ENCODE assay signal across 8 cellular contexts in genomic region chr4:88697113-88697512, GRCh38. TPM values are rescaled to one million over a fixed set of nuclear protein-coding genes. Genes with fewer than 3 reads are reported as not detected.
A peak's percentile ranks its signal among the peaks of the same experiment; 100 is the strongest.
DNase-seq lines count a peak whose midpoint lies in the region; ATAC-seq and TF ChIP-seq lines count a peak whose summit lies in the region.

No MANE protein-coding gene starts in this region.

- H3K9me2 ChIP-seq in hepatocyte (replicated peaks; ENCODE audit: insufficient read depth) = no peaks in the 10 kb centered on the region

- H3K9me3 Mint-ChIP-seq in activated naive CD8-positive, alpha-beta T cell treated with anti-CD3 and anti-CD28 coated beads, Interleukin-2, amount 50 U/mL, for 24 hours = no peaks in the 10 kb centered on the region

- peak; percentile 29 for ATAC-seq in activated naive CD8-positive, alpha-beta T cell treated with anti-CD3 and anti-CD28 coated beads, Interleukin-2, amount 50 U/mL, for 24 hours
- peak; percentile 43 to 47 for ATAC-seq in gastrocnemius medialis

- WGBS in hepatocyte (ENCODE audit: low lambda C conversion rate, missing lambda C conversion rate) = 47% methylated on average over 17 of the region's 17 CpGs

- H3K4me2 ChIP-seq in hepatocyte = peak overlapping the region; percentile 80

- H3K4me3 Mint-ChIP-seq in activated naive CD8-positive, alpha-beta T cell treated with anti-CD3 and anti-CD28 coated beads, Interleukin-2, amount 50 U/mL, for 24 hours = peak overlapping the region; percentile 80

- H3K27me3 ChIP-seq in hepatocyte = no peaks in the 10 kb centered on the region
- H3K27me3 ChIP-seq in gastrocnemius medialis = no peaks in the 10 kb centered on the region

- H4K20me1 ChIP-seq in hepatocyte (ENCODE audit: insufficient read depth, poor library complexity, severe bottlenecking) = no peaks in the 10 kb centered on the region

- peak overlapping the region; percentile 71 for H2AFZ ChIP-seq in hepatocyte

- H3K4me3 ChIP-seq in AG10803 (ENCODE audit: low read length) = peak overlapping the region; percentile 74
- H3K4me3 ChIP-seq in hepatocyte = peak overlapping the region; percentile 40
- peak overlapping the region; percentile 61 to 84 (median 72) for H3K4me3 ChIP-seq in gastrocnemius medialis

- TF ChIP-seq POLR2A in gastrocnemius medialis (IDR thresholded peaks at IDR 0.05) = no peak

- no peaks in the 10 kb centered on the region for H3K9me3 ChIP-seq in hepatocyte (ENCODE audit: low read depth)
- H3K9me3 ChIP-seq in gastrocnemius medialis = no peaks in the 10 kb centered on the region

- H3K27ac ChIP-seq in hepatocyte (no peak overlapping the region), gastrocnemius medialis (peak overlapping the region; percentile 75 to 82 (median 79))

- TF ChIP-seq CTCF in AG10803 (conservative IDR thresholded peaks at IDR 0.05; ENCODE audit: low read length) (no peak), hepatocyte (IDR thresholded peaks at IDR 0.05; ENCODE audit: poor library complexity) (no peak), gastrocnemius medialis (IDR thresholded peaks at IDR 0.05 in 4 of 5, conservative IDR thresholded peaks at IDR 0.05 in 1 of 5) (no peak)

- DNase-seq in AG10803 (ENCODE audit: low read depth) (peak; percentile 32), KBM-7 (peak; percentile 29), hepatocyte (ENCODE audit: low spot score) (no peak), gastrocnemius medialis (peak in 1 of 2 donors; percentile 23), HuH-7 (ENCODE audit: low spot score) (no peak), LoVo (ENCODE audit: low spot score) (no peak), OCI-M1 (lab: John Stamatoyannopoulos, UW) (no peak)
- DNase-seq in activated naive CD8-positive, alpha-beta T cell treated with anti-CD3 and anti-CD28 coated beads, Interleukin-2, amount 50 U/mL, for 24 hours = peak; percentile 17

- H3K4me1 ChIP-seq in hepatocyte (ENCODE audit: insufficient read depth) = no peaks in the 10 kb centered on the region
- peaks cover 0 to 10% of the 10 kb centered on the region in 2 donors for H3K4me1 ChIP-seq in gastrocnemius medialis

- peak overlapping the region; percentile 71 for H3K27ac Mint-ChIP-seq in activated naive CD8-positive, alpha-beta T cell treated with anti-CD3 and anti-CD28 coated beads, Interleukin-2, amount 50 U/mL, for 24 hours

- no peaks in the 10 kb centered on the region for H3K79me2 ChIP-seq in hepatocyte

- peaks cover 9% of the 10 kb centered on the region for H3K4me1 Mint-ChIP-seq in activated naive CD8-positive, alpha-beta T cell treated with anti-CD3 and anti-CD28 coated beads, Interleukin-2, amount 50 U/mL, for 24 hours

- no peaks in the 10 kb centered on the region for H3K27me3 Mint-ChIP-seq in activated naive CD8-positive, alpha-beta T cell treated with anti-CD3 and anti-CD28 coated beads, Interleukin-2, amount 50 U/mL, for 24 hours

- peaks cover 2% of the 10 kb centered on the region for H3K36me3 Mint-ChIP-seq in activated naive CD8-positive, alpha-beta T cell treated with anti-CD3 and anti-CD28 coated beads, Interleukin-2, amount 50 U/mL, for 24 hours (ENCODE audit: low read depth)

- H3K36me3 ChIP-seq in hepatocyte (replicated peaks; ENCODE audit: insufficient read depth, low read depth) (no peaks in the 10 kb centered on the region), gastrocnemius medialis (peaks cover 0 to 8% of the 10 kb centered on the region in 2 donors)

- intact Hi-C loops in gastrocnemius medialis (cut with DNase I; ENCODE audit: low total_unique reads) = no loop called here

- in situ Hi-C loops in KBM-7 (cut with MboI; ENCODE audit: low pct_unique_long_range_greater_than_20kb, low sequenced_read_pairs) (no loop called here), gastrocnemius medialis (cut with MboI; ENCODE audit: low sequenced_read_pairs in 4 of 4) (no loop called here)

RNA-seq across cellular contexts. Expression of gene NAP1L5, which starts 0.5 kb away (rescaled TPM):
- total RNA-seq in hepatocyte (6.5 and 7.4 TPM in 2 replicates), gastrocnemius medialis (1 to 10 TPM in 3 of 4 donors, under 1 TPM in 1; 0.20 to 2.9 (median 1.9) TPM)
- 4.9 and 8.0 TPM in 2 replicates for polyA plus RNA-seq in hepatocyte

Comparison
In these comparisons a context has a peak if more than half of its experiments do, and no peak if none do; other contexts are left out.
1. DNase-seq: peak in AG10803 (single experiment), KBM-7 (single experiment) and activated naive CD8-positive, alpha-beta T cell treated with anti-CD3 and anti-CD28 coated beads, Interleukin-2, amount 50 U/mL, for 24 hours (single experiment); none in hepatocyte (single experiment), HuH-7 (single experiment), LoVo (single experiment) and OCI-M1 (single experiment).
2. Peak in every context shown above with its lines, with median percentiles within 50 percentile points of each other: H3K4me3 ChIP-seq.